ENCODE assay signal across 16 cellular contexts in the genomic region with DNA sequence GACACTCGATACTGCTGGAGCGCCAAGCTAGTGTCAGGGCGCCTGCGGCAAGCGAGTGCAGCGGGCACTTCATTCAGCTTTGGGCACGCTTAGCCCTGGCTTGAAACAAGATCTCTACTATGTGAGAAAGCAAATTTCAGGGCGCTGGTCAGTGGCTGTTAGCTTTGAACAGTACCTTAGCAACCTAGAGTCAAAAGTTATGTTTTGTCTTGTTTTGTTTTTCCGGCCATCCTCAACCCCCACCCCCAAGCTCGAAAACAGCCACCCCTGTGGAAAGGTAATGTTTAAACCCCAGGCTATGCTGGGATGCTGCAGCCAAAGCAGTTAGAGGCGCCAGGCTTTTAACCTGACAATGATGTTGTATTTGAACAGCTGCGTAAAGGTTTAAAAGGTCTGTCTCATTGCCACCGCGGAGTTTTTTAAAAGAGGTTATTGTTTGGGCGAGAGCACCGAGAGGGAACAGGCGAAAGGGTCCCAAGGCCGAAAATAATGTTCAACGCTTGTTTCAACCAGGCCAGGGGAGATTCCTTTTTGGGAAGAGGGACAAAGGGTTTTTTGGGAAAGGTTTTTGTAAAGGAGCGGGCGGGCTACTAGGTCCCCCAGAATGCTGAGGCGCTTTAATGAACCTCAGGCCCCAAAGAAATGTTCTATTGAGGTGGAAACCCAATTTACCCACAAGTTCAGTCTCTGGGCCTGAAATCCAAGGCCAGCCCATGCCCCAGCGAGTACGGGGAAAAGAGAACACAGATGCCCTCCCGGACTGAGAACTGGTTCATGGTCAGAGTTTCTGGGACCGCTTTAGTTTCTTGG. TPM values are rescaled to one million over a fixed set of nuclear protein-coding genes. Genes with fewer than 3 reads are reported as not detected.
DNase-seq lines count a peak whose midpoint lies in the region; ATAC-seq, FAIRE-seq and TF ChIP-seq lines count a peak whose summit lies in the region.
"Had no signal": no experiment of that assay in that cellular context is flagged by ENCODE, and none has a peak within 500 bp of the region (broad histone marks: within the 10 kb centered on the region; RNA-seq: fewer than 3 reads in every experiment).

No MANE protein-coding gene starts in this region.

- DNase-seq in A673 (ENCODE audit: low spot score) = peak; percentile 34
- peak; percentile 94 for DNase-seq in NCI-H1105 treated with DMSO at 0.1 percent for 48 hours (lab: John Stamatoyannopoulos, UW)
- DNase-seq in NCI-H69 (lab: John Stamatoyannopoulos, UW) = peak; percentile 96
- peak; percentile 72 for DNase-seq in kidney
- DNase-seq in NOMO-1 treated with DMSO at 0.1 percent for 48 hours (lab: John Stamatoyannopoulos, UW; ENCODE audit: unreplicated experiment) = no peak
- no peak for DNase-seq in UCSD-AML1 (lab: John Stamatoyannopoulos, UW; ENCODE audit: unreplicated experiment)
- no peak for DNase-seq in lower lobe of right lung
- DNase-seq: dorsolateral prefrontal cortex, NCI-H82, T-helper 2 cell had no signal

- H3K9me3 ChIP-seq in A673 (ENCODE audit: low read depth, low read length, poor library complexity, severe bottlenecking) (no peaks in the 10 kb centered on the region), kidney (ENCODE audit: control insufficient read depth in 1 of 2, low read length in 2 of 2) (no peaks in the 10 kb centered on the region), lower lobe of right lung (no peaks in the 10 kb centered on the region)

- FAIRE-seq in kidney (lab: Jason Lieb, UNC) = no peak
- FAIRE-seq: GM18507, GM19239 had no signal

- intact Hi-C loops in A673 (cut with micrococcal nuclease; ENCODE audit: unreplicated experiment) (no loop called here), kidney (cut with DNase I) (no loop called here), lower lobe of right lung (cut with DNase I) (no loop called here)

- H3K27me3 ChIP-seq in A673 (replicated peaks; ENCODE audit: insufficient read depth, low read depth, low read length, poor library complexity) = no peaks in the 10 kb centered on the region
- peaks cover 100% of the 10 kb centered on the region for H3K27me3 ChIP-seq in lower lobe of right lung (ENCODE audit: low read depth)

- H3K9ac ChIP-seq in kidney (ENCODE audit: low read length in 2 of 2) = peak overlapping the region; percentile 52 to 84

- H3K27ac ChIP-seq in A673 (ENCODE audit: low read depth, low read length, poor library complexity, severe bottlenecking) = peak overlapping the region; percentile 88
- peak overlapping the region; percentile 94 to 95 for H3K27ac ChIP-seq in kidney (ENCODE audit: low read depth in 2 of 2, low read length in 2 of 2)
- no peak overlapping the region for H3K27ac ChIP-seq in lower lobe of right lung
- H3K27ac ChIP-seq: dorsolateral prefrontal cortex had no signal

- POLR2A ChIA-PET in A673 (lab: Charles Lee; ENCODE audit: low non-redundant PET) = no interaction called here

- ATAC-seq in GM21360 (IDR thresholded peaks at IDR 0.05; ENCODE audit: unreplicated experiment) = no peak
- ATAC-seq in lower lobe of right lung = no peak
- ATAC-seq: activated CD4-positive, CD25-positive, alpha-beta regulatory T cell treated with anti-CD3 and anti-CD28 coated beads, Interleukin-2, amount 50 U/mL, for 24 hours had no signal

- CTCF ChIA-PET in A673 (lab: Charles Lee) = interaction anchor here (1.4 kb wide), 2 partner anchors 13 to 538 kb away, joined by 3 read pairs; no protein-coding TSS in a partner anchor

- peaks cover 22% of the 10 kb centered on the region for H3K4me1 ChIP-seq in A673 (ENCODE audit: insufficient read depth, low read length, poor library complexity, severe bottlenecking)
- H3K4me1 ChIP-seq in kidney (ENCODE audit: control insufficient read depth in 1 of 2, insufficient read depth in 1 of 2, low read depth in 1 of 2, low read length in 2 of 2) = no peaks in the 10 kb centered on the region
- no peaks in the 10 kb centered on the region for H3K4me1 ChIP-seq in lower lobe of right lung

- peak overlapping the region; percentile 73 for H3K4me3 ChIP-seq in A673 (ENCODE audit: low read depth, low read length, poor library complexity, severe bottlenecking)
- peak overlapping the region; percentile 36 to 69 for H3K4me3 ChIP-seq in kidney (ENCODE audit: low read length in 2 of 2)
- H3K4me3 ChIP-seq in lower lobe of right lung = no peak overlapping the region
- H3K4me3 ChIP-seq: dorsolateral prefrontal cortex had no signal

- H3K36me3 ChIP-seq in A673 (ENCODE audit: insufficient read depth, low read length, poor library complexity, severe bottlenecking) (peaks cover 85% of the 10 kb centered on the region), kidney (ENCODE audit: control insufficient read depth in 1 of 2, insufficient read depth in 2 of 2, low read length in 2 of 2) (no peaks in the 10 kb centered on the region), lower lobe of right lung (no peaks in the 10 kb centered on the region)

- BruUV-seq in A673 (replicated peaks; lab: Mats Ljungman, UMichigan) = no TSS peak

- TF ChIP-seq CTCF in A673 (conservative IDR thresholded peaks at IDR 0.05; ENCODE audit: low read depth, low read length) = no peak
- no peak for TF ChIP-seq CTCF in kidney (IDR thresholded peaks at IDR 0.05; ENCODE audit: borderline replicate concordance, extremely low read depth, insufficient read depth)
- TF ChIP-seq CTCF in lower lobe of right lung (IDR thresholded peaks at IDR 0.05) = no peak

RNA-seq across cellular contexts. Expression of gene HOXD10, which starts 2.3 kb away (rescaled TPM):
- 88.6 and 98.3 TPM in 2 replicates for total RNA-seq in A673 (2021)
- 35.4 TPM for total RNA-seq in kidney
- 28.2 TPM for polyA plus RNA-seq in kidney (ENCODE audit: insufficient read depth, low read depth, low replicate concordance)
- not detected for total RNA-seq in lower lobe of right lung
- polyA plus RNA-seq: AG04450, neural cell had no signal

RNA-seq across cellular contexts. Expression of gene HOXD11, which starts 7.2 kb away (rescaled TPM):
- total RNA-seq in A673 (2021) = 107 and 123 TPM in 2 replicates
- 15.9 TPM for total RNA-seq in kidney
- polyA plus RNA-seq in kidney (ENCODE audit: insufficient read depth, low read depth, low replicate concordance) = 5.8 TPM
- not detected for total RNA-seq in lower lobe of right lung
- total RNA-seq: dorsolateral prefrontal cortex had no signal
- polyA plus RNA-seq: AG04450, neural cell had no signal

RNA-seq across cellular contexts. Expression of gene HOXD9, which starts 8.2 kb away (rescaled TPM):
- 63.0 and 64.9 TPM in 2 replicates for total RNA-seq in A673 (2021)
- total RNA-seq in kidney = 36.5 TPM
- 36.4 TPM for polyA plus RNA-seq in kidney (ENCODE audit: insufficient read depth, low read depth, low replicate concordance)
- 0.86 TPM for total RNA-seq in lower lobe of right lung
- polyA plus RNA-seq: AG04450, neural cell had no signal

RNA-seq across cellular contexts. Expression of gene HOXD12, which starts 14.7 kb away (rescaled TPM):
- total RNA-seq in A673 (2021) (0.58 and 0.72 TPM in 2 replicates), kidney (not detected), lower lobe of right lung (not detected)
- polyA plus RNA-seq in kidney (ENCODE audit: insufficient read depth, low read depth, low replicate concordance) = not detected
- total RNA-seq: dorsolateral prefrontal cortex had no signal
- polyA plus RNA-seq: AG04450, neural cell had no signal

RNA-seq across cellular contexts. Expression of gene HOXD8, which starts 15.2 kb away (rescaled TPM):
- 56.8 and 61.9 TPM in 2 replicates for total RNA-seq in A673 (2021)
- 76.5 TPM for total RNA-seq in kidney
- polyA plus RNA-seq in kidney (ENCODE audit: insufficient read depth, low read depth, low replicate concordance) = 122 TPM
- total RNA-seq in lower lobe of right lung = 2.3 TPM
- total RNA-seq: dorsolateral prefrontal cortex had no signal
- polyA plus RNA-seq: AG04450, neural cell had no signal

Comparison
In these comparisons a context has a peak if more than half of its experiments do, and no peak if none do; other contexts are left out.
1. DNase-seq: peak in A673 (single experiment), NCI-H1105 treated with DMSO at 0.1 percent for 48 hours (single experiment), NCI-H69 (single experiment) and kidney (single experiment); none in NOMO-1 treated with DMSO at 0.1 percent for 48 hours (single experiment), UCSD-AML1 (single experiment) and lower lobe of right lung (single experiment).
2. RNA of gene HOXD10, which starts 2.3 kb away (total RNA-seq): 88.6 to 98.3 TPM in A673 and 35.4 TPM in kidney (single experiment); not detected in lower lobe of right lung (single experiment); every median in the first group is over 10 times any median in the second.
3. RNA of gene HOXD11, which starts 7.2 kb away (total RNA-seq): 107 to 123 TPM in A673 and 15.9 TPM in kidney (single experiment); not detected in lower lobe of right lung (single experiment); every median in the first group is over 10 times any median in the second.
4. RNA of gene HOXD9, which starts 8.2 kb away (total RNA-seq): 63.0 to 64.9 TPM in A673 and 36.5 TPM in kidney (single experiment); 0.86 TPM in lower lobe of right lung (single experiment); every median in the first group is over 10 times any median in the second.